Comparison of ENCODE assay signal across 33 cellular contexts in genomic region chr20:49237531-49237930, GRCh38. TPM values are rescaled to one million over a fixed set of nuclear protein-coding genes. Genes with fewer than 3 reads are reported as not detected.
A peak's percentile ranks its signal among the peaks of the same experiment; 100 is the strongest.
DNase-seq lines count a peak whose midpoint lies in the region; ATAC-seq, FAIRE-seq and TF ChIP-seq lines count a peak whose summit lies in the region.
"Had no signal": no experiment of that assay in that cellular context is flagged by ENCODE, and none has a peak within 500 bp of the region (broad histone marks: within the 10 kb centered on the region; RNA-seq: fewer than 3 reads in every experiment).

No MANE protein-coding gene starts in this region.

- in situ Hi-C loops in GM13977 (cut with MboI; ENCODE audit: low pct_unique_long_range_greater_than_20kb, low sequenced_read_pairs, unreplicated experiment) = no loop called here

- POLR2A ChIA-PET in activated naive CD8-positive, alpha-beta T cell treated with anti-CD3 and anti-CD28 coated beads, Interleukin-2, amount 10 ng/mL, durations not matched to agents 7 days and 5 days (lab: Charles Lee) = no interaction called here

- H3K36me3 Mint-ChIP-seq in activated naive CD8-positive, alpha-beta T cell treated with anti-CD3 and anti-CD28 coated beads, Interleukin-2, amount 10 ng/mL, durations not matched to agents 7 days and 5 days = peaks cover 26% of the 10 kb centered on the region
- peaks cover 23% of the 10 kb centered on the region for H3K36me3 Mint-ChIP-seq in activated naive CD8-positive, alpha-beta T cell treated with anti-CD3 and anti-CD28 coated beads for 36 hours
- peaks cover 9% of the 10 kb centered on the region for H3K36me3 Mint-ChIP-seq in glutamatergic neuron (ENCODE audit: unreplicated experiment)

- no peak overlapping the region for H3K4me3 ChIP-seq in small intestine (ENCODE audit: low read depth in 1 of 2, low read length in 2 of 2)
- H3K4me3 ChIP-seq: pancreas, SJSA1, thyroid gland had no signal

- no peak for TF ChIP-seq CTCF in glutamatergic neuron (IDR thresholded peaks at IDR 0.05; ENCODE audit: partially characterized antibody, unreplicated experiment)
- no peak for TF ChIP-seq CTCF in GM13977 (IDR thresholded peaks at IDR 0.05; ENCODE audit: extremely low read depth, insufficient read depth, missing control alignments)

- DNase-seq in activated naive CD8-positive, alpha-beta T cell treated with anti-CD3 and anti-CD28 coated beads, Interleukin-2, amount 10 ng/mL, durations not matched to agents 7 days and 5 days = no peak
- no peak for DNase-seq in activated naive CD8-positive, alpha-beta T cell treated with anti-CD3 and anti-CD28 coated beads for 36 hours
- DNase-seq in NCI-H1694 treated with DMSO at 0.1 percent for 48 hours (lab: John Stamatoyannopoulos, UW) (peak; percentile 32), glutamatergic neuron (no peak), small intestine (peak; percentile 94), NCI-H446 (lab: John Stamatoyannopoulos, UW) (no peak), GM13977 (ENCODE audit: low spot score) (no peak)
- DNase-seq: activated CD4-positive, alpha-beta T cell treated with anti-CD3 and anti-CD28 coated beads, Interleukin-2, amount 50 U/mL, for 1 hour; activated CD8-positive, alpha-beta memory T cell treated with anti-CD3 and anti-CD28 coated beads, Interleukin-2, amount 50 U/mL, for 4 hours; activated effector memory CD4-positive, alpha-beta T cell treated with Interleukin-2 at 50 U/mL for 16 hours; brain microvascular endothelial cell; C1 segment of cervical spinal cord; effector CD8-positive, alpha-beta T cell; EL; foreskin fibroblast; HFFc6; IMR-90; left cardiac atrium; mesenchymal stem cell; naive B cell; NCI-H1105; NCI-H510A; pancreas; right cardiac atrium; stimulated activated CD4-positive, alpha-beta T cell treated with anti-CD3 and anti-CD28 coated beads, Interleukin-12 subunit alpha, Interleukin-12 subunit beta, amount 100 ng/mL, for 4 hours; stimulated activated CD4-positive, alpha-beta T cell treated with anti-CD3 and anti-CD28 coated beads, Interleukin-4, amount 100 ng/mL, for 4 hours; stimulated activated naive CD8-positive, alpha-beta T cell treated with anti-CD3 and anti-CD28 coated beads, Interleukin-15, amount 100 ng/mL, for 72 hours; thyroid gland had no signal

- H3K4me3 Mint-ChIP-seq in activated naive CD8-positive, alpha-beta T cell treated with anti-CD3 and anti-CD28 coated beads, Interleukin-2, amount 10 ng/mL, durations not matched to agents 7 days and 5 days = no peak overlapping the region
- no peak overlapping the region for H3K4me3 Mint-ChIP-seq in activated naive CD8-positive, alpha-beta T cell treated with anti-CD3 and anti-CD28 coated beads for 36 hours
- peak overlapping the region; percentile 4 for H3K4me3 Mint-ChIP-seq in glutamatergic neuron (ENCODE audit: unreplicated experiment)
- H3K4me3 Mint-ChIP-seq: HFFc6; stimulated activated naive CD8-positive, alpha-beta T cell treated with anti-CD3 and anti-CD28 coated beads, Interleukin-15, amount 100 ng/mL, for 72 hours; T-helper 1 cell treated with Interleukin-12 subunit alpha and Interleukin-12 subunit beta and Interleukin-4 antibody, amounts not matched to agents 30 μg/mL and 1 μg/mL, for 36 hours had no signal

- no peaks in the 10 kb centered on the region for H3K4me1 ChIP-seq in small intestine (ENCODE audit: control insufficient read depth in 2 of 2, insufficient read depth in 1 of 2, low read depth in 1 of 2, low read length in 1 of 2)
- H3K4me1 ChIP-seq: pancreas, SJSA1, thyroid gland had no signal

- H3K9me3 ChIP-seq in small intestine (ENCODE audit: control insufficient read depth, low read depth) = no peaks in the 10 kb centered on the region
- H3K9me3 ChIP-seq: pancreas, SJSA1, thyroid gland had no signal

- no peak for FAIRE-seq in small intestine (lab: Jason Lieb, UNC)
- FAIRE-seq: colon, pancreas had no signal

- WGBS in small intestine, 3 donors = 20 to 68% (median 31%) methylated on average over 4 of the region's 4 CpGs

- peak overlapping the region; percentile 54 for H3K27ac Mint-ChIP-seq in activated naive CD8-positive, alpha-beta T cell treated with anti-CD3 and anti-CD28 coated beads, Interleukin-2, amount 10 ng/mL, durations not matched to agents 7 days and 5 days
- no peak overlapping the region for H3K27ac Mint-ChIP-seq in activated naive CD8-positive, alpha-beta T cell treated with anti-CD3 and anti-CD28 coated beads for 36 hours
- H3K27ac Mint-ChIP-seq in glutamatergic neuron (ENCODE audit: unreplicated experiment) = peak overlapping the region; percentile 68
- H3K27ac Mint-ChIP-seq: HFFc6; T-helper 1 cell treated with Interleukin-12 subunit alpha and Interleukin-12 subunit beta and Interleukin-4 antibody, amounts not matched to agents 30 μg/mL and 1 μg/mL, for 36 hours had no signal

- H3K36me3 ChIP-seq in small intestine (ENCODE audit: control insufficient read depth in 2 of 2, insufficient read depth in 2 of 2, low read length in 2 of 2) = peaks cover 26 to 32% of the 10 kb centered on the region in 2 donors

- no peaks in the 10 kb centered on the region for H3K4me1 Mint-ChIP-seq in activated naive CD8-positive, alpha-beta T cell treated with anti-CD3 and anti-CD28 coated beads, Interleukin-2, amount 10 ng/mL, durations not matched to agents 7 days and 5 days
- no peaks in the 10 kb centered on the region for H3K4me1 Mint-ChIP-seq in activated naive CD8-positive, alpha-beta T cell treated with anti-CD3 and anti-CD28 coated beads for 36 hours
- peaks cover 4% of the 10 kb centered on the region for H3K4me1 Mint-ChIP-seq in glutamatergic neuron (ENCODE audit: low read depth, unreplicated experiment)

- no peaks in the 10 kb centered on the region for H3K9me3 Mint-ChIP-seq in activated naive CD8-positive, alpha-beta T cell treated with anti-CD3 and anti-CD28 coated beads, Interleukin-2, amount 10 ng/mL, durations not matched to agents 7 days and 5 days
- H3K9me3 Mint-ChIP-seq in activated naive CD8-positive, alpha-beta T cell treated with anti-CD3 and anti-CD28 coated beads for 36 hours = no peaks in the 10 kb centered on the region
- peaks cover 4% of the 10 kb centered on the region for H3K9me3 Mint-ChIP-seq in glutamatergic neuron (ENCODE audit: unreplicated experiment)
- H3K9me3 Mint-ChIP-seq: HFFc6; naive B cell; stimulated activated naive CD8-positive, alpha-beta T cell treated with anti-CD3 and anti-CD28 coated beads, Interleukin-15, amount 100 ng/mL, for 72 hours; T-helper 1 cell treated with Interleukin-12 subunit alpha and Interleukin-12 subunit beta and Interleukin-4 antibody, amounts not matched to agents 30 μg/mL and 1 μg/mL, for 36 hours had no signal

- H3K27me3 ChIP-seq in small intestine (ENCODE audit: control insufficient read depth in 2 of 2, insufficient read depth in 2 of 2, low read length in 2 of 2) = no peaks in the 10 kb centered on the region
- H3K27me3 ChIP-seq: brain microvascular endothelial cell, pancreas, SJSA1, thyroid gland had no signal

- H3K27me3 Mint-ChIP-seq in activated naive CD8-positive, alpha-beta T cell treated with anti-CD3 and anti-CD28 coated beads, Interleukin-2, amount 10 ng/mL, durations not matched to agents 7 days and 5 days = no peaks in the 10 kb centered on the region
- no peaks in the 10 kb centered on the region for H3K27me3 Mint-ChIP-seq in activated naive CD8-positive, alpha-beta T cell treated with anti-CD3 and anti-CD28 coated beads for 36 hours
- peaks cover 2% of the 10 kb centered on the region for H3K27me3 Mint-ChIP-seq in glutamatergic neuron (ENCODE audit: unreplicated experiment)
- H3K27me3 Mint-ChIP-seq: naive B cell; stimulated activated naive CD8-positive, alpha-beta T cell treated with anti-CD3 and anti-CD28 coated beads, Interleukin-15, amount 100 ng/mL, for 72 hours had no signal

- no peak for ATAC-seq in activated naive CD8-positive, alpha-beta T cell treated with anti-CD3 and anti-CD28 coated beads, Interleukin-2, amount 10 ng/mL, durations not matched to agents 7 days and 5 days (ENCODE audit: low read depth)
- no peak for ATAC-seq in HG03439 (IDR thresholded peaks at IDR 0.05; ENCODE audit: unreplicated experiment)
- ATAC-seq: left cardiac atrium; Panc1; right cardiac atrium; stimulated activated naive CD8-positive, alpha-beta T cell treated with anti-CD3 and anti-CD28 coated beads, Interleukin-15, amount 100 ng/mL, for 72 hours had no signal

- H3K27ac ChIP-seq in small intestine (ENCODE audit: low read depth in 1 of 2, low read length in 1 of 2) = peak overlapping the region in 1 of 2 donors; percentile 7
- H3K27ac ChIP-seq: brain microvascular endothelial cell, pancreas, SJSA1, thyroid gland had no signal

RNA-seq across cellular contexts. Expression of gene DDX27, which starts 18.3 kb away (rescaled TPM):
- 10 to 100 TPM; 46.1 to 47.6 TPM for total RNA-seq in activated naive CD8-positive, alpha-beta T cell treated with anti-CD3 and anti-CD28 coated beads, Interleukin-2, amount 10 ng/mL, durations not matched to agents 7 days and 5 days
- 10 to 100 TPM; 65.4 to 67.6 TPM for total RNA-seq in activated naive CD8-positive, alpha-beta T cell treated with anti-CD3 and anti-CD28 coated beads for 36 hours
- total RNA-seq in glutamatergic neuron (ENCODE audit: unreplicated experiment) = 31.4 TPM
- 10 to 100 TPM; 32.0 to 36.6 (median 33.2) TPM for polyA plus RNA-seq in small intestine

RNA-seq across cellular contexts. Expression of gene ZNFX1, which starts 40.3 kb away (rescaled TPM):
- total RNA-seq in activated naive CD8-positive, alpha-beta T cell treated with anti-CD3 and anti-CD28 coated beads, Interleukin-2, amount 10 ng/mL, durations not matched to agents 7 days and 5 days = 10 to 100 TPM; 64.2 to 66.6 TPM
- 10 to 100 TPM; 45.8 to 48.0 TPM for total RNA-seq in activated naive CD8-positive, alpha-beta T cell treated with anti-CD3 and anti-CD28 coated beads for 36 hours
- total RNA-seq in glutamatergic neuron (ENCODE audit: unreplicated experiment) = 11.8 TPM
- polyA plus RNA-seq in small intestine = 10 to 100 TPM in 2 of 3 donors, 1 to 10 TPM in 1; 9.9 to 13.4 (median 11.9) TPM

RNA-seq across cellular contexts. Expression of gene STAU1, which starts 49.4 kb away (rescaled TPM):
- total RNA-seq in activated naive CD8-positive, alpha-beta T cell treated with anti-CD3 and anti-CD28 coated beads, Interleukin-2, amount 10 ng/mL, durations not matched to agents 7 days and 5 days = 10 to 100 TPM; 52.5 to 54.2 TPM
- total RNA-seq in activated naive CD8-positive, alpha-beta T cell treated with anti-CD3 and anti-CD28 coated beads for 36 hours = 10 to 100 TPM; 72.6 TPM
- total RNA-seq in glutamatergic neuron (ENCODE audit: unreplicated experiment) = 79.7 TPM
- 10 to 100 TPM; 47.1 to 66.4 (median 64.3) TPM for polyA plus RNA-seq in small intestine

Comparison
In these comparisons a context has a peak if more than half of its experiments do, and no peak if none do; other contexts are left out.
1. DNase-seq: peak in NCI-H1694 treated with DMSO at 0.1 percent for 48 hours (single experiment) and small intestine (single experiment); none in activated naive CD8-positive, alpha-beta T cell treated with anti-CD3 and anti-CD28 coated beads, Interleukin-2, amount 10 ng/mL, durations not matched to agents 7 days and 5 days (single experiment), activated naive CD8-positive, alpha-beta T cell treated with anti-CD3 and anti-CD28 coated beads for 36 hours (single experiment), glutamatergic neuron (single experiment), NCI-H446 (0 of 2) and GM13977 (single experiment).